In the genomic region with DNA sequence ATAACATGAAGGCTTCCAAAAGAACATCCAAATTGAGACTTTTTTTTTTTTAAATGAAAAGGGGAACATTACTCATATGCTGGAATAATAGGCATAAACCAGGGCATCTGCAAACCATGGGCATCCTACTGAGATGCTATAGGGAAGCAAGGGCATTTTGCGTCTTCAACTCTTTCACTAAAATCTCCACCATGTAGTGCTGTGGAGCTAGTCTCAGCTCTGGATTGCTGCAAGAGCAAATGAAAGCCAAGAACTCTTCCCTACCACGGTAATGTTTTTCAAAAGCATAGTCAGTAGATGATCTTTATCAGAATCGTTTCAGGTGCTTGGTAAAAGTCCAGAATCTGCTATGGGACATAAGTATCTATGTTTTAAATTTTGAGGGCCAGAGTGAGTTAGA, we compare ENCODE assay signal across 20 cellular contexts.
DNase-seq lines count a peak whose midpoint lies in the region; ATAC-seq, FAIRE-seq and TF ChIP-seq lines count a peak whose summit lies in the region.
"Had no signal": no experiment of that assay in that cellular context is flagged by ENCODE, and none has a peak within 500 bp of the region (broad histone marks: within the 10 kb centered on the region; RNA-seq: fewer than 3 reads in every experiment).

No MANE protein-coding gene starts in this region.

- BruUV-seq in endothelial cell of umbilical vein (replicated peaks; lab: Mats Ljungman, UMichigan): no TSS peak

- peaks cover 24% of the 10 kb centered on the region for H3K79me2 ChIP-seq in GM23338 (replicated peaks; ENCODE audit: insufficient read depth)
- no peaks in the 10 kb centered on the region for H3K79me2 ChIP-seq in endothelial cell of umbilical vein (ENCODE audit: control insufficient read depth, insufficient read depth, low read length)

- intact Hi-C loops in endothelial cell of umbilical vein (cut with micrococcal nuclease): no loop called here

- ATAC-seq in GM23338 (peak; percentile 34; the same call in 2 of the 3 replicates), naive B cell (ENCODE audit: low read depth in 2 of 2) (no peak), HG03025 (IDR thresholded peaks at IDR 0.05; ENCODE audit: low FRiP score, unreplicated experiment) (no peak)
- ATAC-seq: foreskin keratinocyte, PC-3 had no signal

- H3K4me3 ChIP-seq in GM23338: no peak overlapping the region
- H3K4me3 ChIP-seq in endothelial cell of umbilical vein (replicated peaks in 1 of 3; ENCODE audit: insufficient read depth in 1 of 3, low read depth in 1 of 3, low read length in 3 of 3): no peak overlapping the region
- H3K4me3 ChIP-seq: SJSA1 had no signal

- no peak for FAIRE-seq in endothelial cell of umbilical vein (lab: Jason Lieb, UNC)

- no peak overlapping the region for H3K4me3 Mint-ChIP-seq in GM23338
- H3K4me3 Mint-ChIP-seq in naive B cell: peak overlapping the region in 5 of 8 donors; percentile 11 to 76 (median 44)
- H3K4me3 Mint-ChIP-seq: activated T-helper 1 cell treated with anti-CD3 and anti-CD28 coated beads, Interleukin-12 subunit alpha, Interleukin-12 subunit beta, Interleukin-2, Interleukin-4 antibody, amounts not matched to agents 30 ng/mL and 10 ng/mL and 1 ng/mL, durations not matched to agents 14 hours and 24 hours and 36 hours; H9 had no signal

- H2AFZ ChIP-seq in GM23338 (no peak overlapping the region), endothelial cell of umbilical vein (ENCODE audit: low read depth, low read length) (no peak overlapping the region)

- no peaks in the 10 kb centered on the region for H3K9me2 ChIP-seq in GM23338 (ENCODE audit: insufficient read depth)

- no peaks in the 10 kb centered on the region for H3K36me3 ChIP-seq in GM23338 (ENCODE audit: insufficient read depth)
- no peaks in the 10 kb centered on the region for H3K36me3 ChIP-seq in endothelial cell of umbilical vein (ENCODE audit: control insufficient read depth in 2 of 2, extremely low read depth in 1 of 2, insufficient read depth in 2 of 2, low read length in 2 of 2)
- H3K36me3 ChIP-seq: BE2C, SJSA1 had no signal

- peaks cover 17% of the 10 kb centered on the region; the same call in 2 of the 3 replicates for H3K4me1 Mint-ChIP-seq in GM23338
- H3K4me1 Mint-ChIP-seq in naive B cell: peaks cover 6 to 14% (median 11%) of the 10 kb centered on the region in 3 donors

- H3K27ac Mint-ChIP-seq in GM23338 (no peak overlapping the region), naive B cell (peak overlapping the region in 4 of 6 donors; percentile 2 to 66 (median 27))
- H3K27ac Mint-ChIP-seq: activated T-helper 1 cell treated with anti-CD3 and anti-CD28 coated beads, Interleukin-12 subunit alpha, Interleukin-12 subunit beta, Interleukin-2, Interleukin-4 antibody, amounts not matched to agents 30 ng/mL and 10 ng/mL and 1 ng/mL, durations not matched to agents 14 hours and 24 hours and 36 hours had no signal

- no peaks in the 10 kb centered on the region for H3F3A ChIP-seq in GM23338 (replicated peaks; ENCODE audit: low read depth)

- no peak for TF ChIP-seq POLR2A in endothelial cell of umbilical vein (IDR thresholded peaks at IDR 0.05; ENCODE audit: low read depth, low read length)

- H3K4me2 ChIP-seq in GM23338 (no peak overlapping the region), endothelial cell of umbilical vein (ENCODE audit: insufficient read depth, low read length) (peak overlapping the region; percentile 58)

- H3K4me1 ChIP-seq in GM23338 (ENCODE audit: insufficient read depth) (no peaks in the 10 kb centered on the region), endothelial cell of umbilical vein (ENCODE audit: control insufficient read depth, extremely low read depth, insufficient read depth, low read length) (no peaks in the 10 kb centered on the region)
- H3K4me1 ChIP-seq: BE2C, foreskin keratinocyte had no signal

- H4K20me1 ChIP-seq in GM23338 (replicated peaks; ENCODE audit: insufficient read depth) (no peaks in the 10 kb centered on the region), endothelial cell of umbilical vein (replicated peaks; ENCODE audit: control insufficient read depth, extremely low read depth, insufficient read depth, low read length) (no peaks in the 10 kb centered on the region)

- peaks cover 3% of the 10 kb centered on the region for H3K27me3 Mint-ChIP-seq in GM23338 (ENCODE audit: insufficient read depth, low read depth, poor library complexity)
- no peaks in the 10 kb centered on the region for H3K27me3 Mint-ChIP-seq in naive B cell

- H3K27ac ChIP-seq in GM23338 (ENCODE audit: low read depth) (no peak overlapping the region), endothelial cell of umbilical vein (ENCODE audit: insufficient read depth, low read depth, low read length) (no peak overlapping the region)
- H3K27ac ChIP-seq: foreskin keratinocyte, SJSA1 had no signal

- CTCF ChIA-PET in endothelial cell of umbilical vein (lab: Charles Lee): interaction anchor here (0.7 to 1.4 kb wide), 3 partner anchors 12 to 250 kb away, joined by 3 to 5 read pairs (median 3); no protein-coding TSS in a partner anchor

- peaks cover 13% of the 10 kb centered on the region for H3K36me3 Mint-ChIP-seq in GM23338 (ENCODE audit: low read depth)
- H3K36me3 Mint-ChIP-seq in naive B cell: no peaks in the 10 kb centered on the region

- no peaks in the 10 kb centered on the region for H3K9me1 ChIP-seq in endothelial cell of umbilical vein (replicated peaks; ENCODE audit: control insufficient read depth, extremely low read depth, insufficient read depth, low read length)

- no peaks in the 10 kb centered on the region for H3K27me3 ChIP-seq in GM23338 (ENCODE audit: insufficient read depth)
- H3K27me3 ChIP-seq in endothelial cell of umbilical vein (ENCODE audit: control insufficient read depth in 2 of 2, insufficient read depth in 2 of 2, low read length in 2 of 2): no peaks in the 10 kb centered on the region
- H3K27me3 ChIP-seq: BE2C, foreskin keratinocyte, SJSA1 had no signal

- TF ChIP-seq CTCF in GM23338 (conservative IDR thresholded peaks at IDR 0.05; ENCODE audit: low read depth in 2 of 2) (no peak), endothelial cell of umbilical vein (IDR thresholded peaks at IDR 0.05; ENCODE audit: extremely low read depth in 1 of 2, insufficient read depth in 1 of 2, low read depth in 1 of 2, low read length in 2 of 2) (no peak)

- POLR2A ChIA-PET in endothelial cell of umbilical vein (lab: Charles Lee): interaction anchor here (0.7 kb wide), 1 partner anchor 495 kb away, joined by 3 read pairs; no protein-coding TSS in a partner anchor

- no peak overlapping the region for H3K9ac ChIP-seq in endothelial cell of umbilical vein (replicated peaks; ENCODE audit: extremely low read depth, insufficient read depth, low read length)

- DNase-seq in AG08395 (ENCODE audit: low spot score) (peak; percentile 17), GM23338 (ENCODE audit: low spot score) (peak; percentile 8), endothelial cell of umbilical vein (ENCODE audit: low read depth, low spot score) (no peak), naive B cell (no peak), AML-193 (lab: John Stamatoyannopoulos, UW) (no peak), NCI-H2227 (lab: John Stamatoyannopoulos, UW; ENCODE audit: unreplicated experiment) (no peak), AG08396 (ENCODE audit: low spot score) (no peak)
- DNase-seq: activated CD4-positive, alpha-beta T cell treated with anti-CD3 and anti-CD28 coated beads for 1 hour; BE2C; Calu3; cortex of kidney; foreskin keratinocyte; H9; NCI-H1436; NCI-H82; PC-3; T-helper 9 cell had no signal

- dilution Hi-C loops in endothelial cell of umbilical vein (cut with MboI; ENCODE audit: extremely low pct_ligation_motif_present, low sequenced_read_pairs): no loop called here

- H3K9me3 Mint-ChIP-seq in GM23338 (no peaks in the 10 kb centered on the region), naive B cell (no peaks in the 10 kb centered on the region)
- H3K9me3 Mint-ChIP-seq: activated T-helper 1 cell treated with anti-CD3 and anti-CD28 coated beads, Interleukin-12 subunit alpha, Interleukin-12 subunit beta, Interleukin-2, Interleukin-4 antibody, amounts not matched to agents 30 ng/mL and 10 ng/mL and 1 ng/mL, durations not matched to agents 14 hours and 24 hours and 36 hours; H9 had no signal

- H3K9me3 ChIP-seq in endothelial cell of umbilical vein (replicated peaks; ENCODE audit: control insufficient read depth, insufficient read depth, low read length): no peaks in the 10 kb centered on the region
- H3K9me3 ChIP-seq: BE2C, SJSA1 had no signal

TF ChIP-seq in endothelial cell of umbilical vein, 7 proteins besides CTCF, POLR2A, EP300 and RAD21:
- TF ChIP-seq POLR2AphosphoS5 (IDR thresholded peaks at IDR 0.05; ENCODE audit: insufficient read depth, low read depth, low read length) (no peak), MYC (IDR thresholded peaks at IDR 0.05; ENCODE audit: low read depth, low read length) (no peak), JUN (IDR thresholded peaks at IDR 0.05; ENCODE audit: borderline replicate concordance, insufficient read depth, insufficient read length, low read depth) (no peak), GATA2 (IDR thresholded peaks at IDR 0.05; ENCODE audit: insufficient read depth, insufficient read length, low read depth, low read length) (no peak), FOS (IDR thresholded peaks at IDR 0.05; ENCODE audit: borderline replicate concordance, insufficient read depth, low read length) (no peak), EZH2 (IDR thresholded peaks at IDR 0.05; ENCODE audit: borderline replicate concordance, low read depth, low read length, severe bottlenecking) (no peak)
- TF ChIP-seq, protein P1, sequence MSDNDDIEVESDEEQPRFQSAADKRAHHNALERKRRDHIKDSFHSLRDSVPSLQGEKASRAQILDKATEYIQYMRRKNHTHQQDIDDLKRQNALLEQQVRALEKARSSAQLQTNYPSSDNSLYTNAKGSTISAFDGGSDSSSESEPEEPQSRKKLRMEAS (IDR thresholded peaks at IDR 0.05; ENCODE audit: insufficient read depth, insufficient read length): no peak
TF ChIP-seq in endothelial cell of umbilical vein: peak in this region for 0.

Comparison
In these comparisons a context has a peak if more than half of its experiments do, and no peak if none do; other contexts are left out.
1. DNase-seq: peak in AG08395 (single experiment) and GM23338 (single experiment); none in endothelial cell of umbilical vein (single experiment), naive B cell (single experiment), AML-193 (0 of 2), NCI-H2227 (single experiment) and AG08396 (single experiment).